Comparison of ENCODE assay signal across 12 cellular contexts in genomic region chr10:78041170-78042057, GRCh38. TPM values are rescaled to one million over a fixed set of nuclear protein-coding genes. Genes with fewer than 3 reads are reported as not detected.
DNase-seq lines count a peak whose midpoint lies in the region; ATAC-seq and TF ChIP-seq lines count a peak whose summit lies in the region.
"Had no signal": no experiment of that assay in that cellular context is flagged by ENCODE, and none has a peak within 500 bp of the region (broad histone marks: within the 10 kb centered on the region; RNA-seq: fewer than 3 reads in every experiment).

No MANE protein-coding gene starts in this region.

- H3K4me3 Mint-ChIP-seq in activated CD4-positive, alpha-beta memory T cell treated with anti-CD3 and anti-CD28 coated beads for 36 hours = no peak overlapping the region
- no peak overlapping the region for H3K4me3 Mint-ChIP-seq in activated CD4-positive, alpha-beta memory T cell treated with anti-CD3 and anti-CD28 coated beads, Interleukin-2, amount 10 ng/mL, durations not matched to agents 7 days and 5 days
- peak overlapping the region; percentile 63 for H3K4me3 Mint-ChIP-seq in activated naive CD8-positive, alpha-beta T cell treated with anti-CD3 and anti-CD28 coated beads, Interleukin-2, amount 50 U/mL, for 24 hours
- no peak overlapping the region for H3K4me3 Mint-ChIP-seq in osteocyte (ENCODE audit: unreplicated experiment)

- H3K27ac ChIP-seq in HUES6 (ENCODE audit: low read depth, low read length) = peak overlapping the region; percentile 60; the same call in 1 of the 2 replicates
- H3K27ac ChIP-seq: breast epithelium, SJSA1 had no signal

- CTCF ChIA-PET in activated CD4-positive, alpha-beta memory T cell treated with anti-CD3 and anti-CD28 coated beads for 36 hours (lab: Charles Lee) = no interaction called here
- CTCF ChIA-PET in activated CD4-positive, alpha-beta memory T cell treated with anti-CD3 and anti-CD28 coated beads, Interleukin-2, amount 10 ng/mL, durations not matched to agents 7 days and 5 days (lab: Charles Lee) = interaction anchor here (1.3 kb wide), 1 partner anchor 8 kb away, joined by 3 read pairs; the partner anchor contains the start of gene RPS24

- TF ChIP-seq CTCF in osteocyte (IDR thresholded peaks at IDR 0.05) = no peak

- DNase-seq in activated CD4-positive, alpha-beta memory T cell treated with anti-CD3 and anti-CD28 coated beads for 36 hours = no peak
- no peak for DNase-seq in activated CD4-positive, alpha-beta memory T cell treated with anti-CD3 and anti-CD28 coated beads, Interleukin-2, amount 10 ng/mL, durations not matched to agents 7 days and 5 days
- DNase-seq in activated naive CD8-positive, alpha-beta T cell treated with anti-CD3 and anti-CD28 coated beads, Interleukin-2, amount 50 U/mL, for 24 hours = no peak
- DNase-seq in osteocyte (ENCODE audit: extremely low spot score, unreplicated experiment) = no peak
- DNase-seq in sciatic nerve (ENCODE audit: low spot score) = no peak
- DNase-seq in left cardiac atrium = no peak
- DNase-seq: NCI-H524, spleen had no signal

- no peak overlapping the region for H3K4me3 ChIP-seq in HUES6 (ENCODE audit: low read depth, low read length)
- H3K4me3 ChIP-seq: breast epithelium, SJSA1, spleen had no signal

- H3K9me3 ChIP-seq in HUES6 (ENCODE audit: control insufficient read depth, insufficient read depth, low read depth, low read length) = no peaks in the 10 kb centered on the region
- H3K9me3 ChIP-seq: breast epithelium, SJSA1, spleen had no signal

- H3K36me3 Mint-ChIP-seq in activated CD4-positive, alpha-beta memory T cell treated with anti-CD3 and anti-CD28 coated beads for 36 hours = peaks cover 56% of the 10 kb centered on the region
- peaks cover 64% of the 10 kb centered on the region for H3K36me3 Mint-ChIP-seq in activated CD4-positive, alpha-beta memory T cell treated with anti-CD3 and anti-CD28 coated beads, Interleukin-2, amount 10 ng/mL, durations not matched to agents 7 days and 5 days (ENCODE audit: low read depth)
- peaks cover 62% of the 10 kb centered on the region for H3K36me3 Mint-ChIP-seq in activated naive CD8-positive, alpha-beta T cell treated with anti-CD3 and anti-CD28 coated beads, Interleukin-2, amount 50 U/mL, for 24 hours (ENCODE audit: low read depth)
- peaks cover 41% of the 10 kb centered on the region for H3K36me3 Mint-ChIP-seq in osteocyte (ENCODE audit: unreplicated experiment)

- no peaks in the 10 kb centered on the region for H3K27me3 ChIP-seq in HUES6 (ENCODE audit: control insufficient read depth, insufficient read depth, low read length)
- H3K27me3 ChIP-seq: breast epithelium, SJSA1, spleen had no signal

- intact Hi-C loops in activated CD4-positive, alpha-beta memory T cell treated with anti-CD3 and anti-CD28 coated beads for 36 hours (cut with micrococcal nuclease) = loop anchor here (10.0 kb wide), 1 partner anchor 723 kb away; no protein-coding TSS in a partner anchor
- intact Hi-C loops in sciatic nerve (cut with DNase I) = no loop called here
- intact Hi-C loops in left cardiac atrium (cut with DNase I) = loop anchor here in 1 of 2 donors (10.0 kb wide), 1 partner anchor 613 kb away; no protein-coding TSS in a partner anchor

- H3K27ac Mint-ChIP-seq in activated CD4-positive, alpha-beta memory T cell treated with anti-CD3 and anti-CD28 coated beads for 36 hours = peak overlapping the region; percentile 29
- H3K27ac Mint-ChIP-seq in activated CD4-positive, alpha-beta memory T cell treated with anti-CD3 and anti-CD28 coated beads, Interleukin-2, amount 10 ng/mL, durations not matched to agents 7 days and 5 days = no peak overlapping the region
- H3K27ac Mint-ChIP-seq in activated naive CD8-positive, alpha-beta T cell treated with anti-CD3 and anti-CD28 coated beads, Interleukin-2, amount 50 U/mL, for 24 hours = peak overlapping the region; percentile 79
- H3K27ac Mint-ChIP-seq in osteocyte (ENCODE audit: unreplicated experiment) = peak overlapping the region; percentile 46

- H3K9me3 Mint-ChIP-seq in activated CD4-positive, alpha-beta memory T cell treated with anti-CD3 and anti-CD28 coated beads for 36 hours = no peaks in the 10 kb centered on the region
- H3K9me3 Mint-ChIP-seq in activated CD4-positive, alpha-beta memory T cell treated with anti-CD3 and anti-CD28 coated beads, Interleukin-2, amount 10 ng/mL, durations not matched to agents 7 days and 5 days = no peaks in the 10 kb centered on the region
- H3K9me3 Mint-ChIP-seq in activated naive CD8-positive, alpha-beta T cell treated with anti-CD3 and anti-CD28 coated beads, Interleukin-2, amount 50 U/mL, for 24 hours = no peaks in the 10 kb centered on the region
- H3K9me3 Mint-ChIP-seq in osteocyte (ENCODE audit: unreplicated experiment) = no peaks in the 10 kb centered on the region

- H3K27me3 Mint-ChIP-seq in activated CD4-positive, alpha-beta memory T cell treated with anti-CD3 and anti-CD28 coated beads for 36 hours = no peaks in the 10 kb centered on the region
- no peaks in the 10 kb centered on the region for H3K27me3 Mint-ChIP-seq in activated CD4-positive, alpha-beta memory T cell treated with anti-CD3 and anti-CD28 coated beads, Interleukin-2, amount 10 ng/mL, durations not matched to agents 7 days and 5 days
- H3K27me3 Mint-ChIP-seq in activated naive CD8-positive, alpha-beta T cell treated with anti-CD3 and anti-CD28 coated beads, Interleukin-2, amount 50 U/mL, for 24 hours = no peaks in the 10 kb centered on the region
- H3K27me3 Mint-ChIP-seq in osteocyte (ENCODE audit: unreplicated experiment) = no peaks in the 10 kb centered on the region

- POLR2A ChIA-PET in activated CD4-positive, alpha-beta memory T cell treated with anti-CD3 and anti-CD28 coated beads for 36 hours (lab: Charles Lee) = interaction anchor here (0.7 kb wide), 1 partner anchor 1124 kb away, joined by 3 read pairs; no protein-coding TSS in a partner anchor
- POLR2A ChIA-PET in activated CD4-positive, alpha-beta memory T cell treated with anti-CD3 and anti-CD28 coated beads, Interleukin-2, amount 10 ng/mL, durations not matched to agents 7 days and 5 days (lab: Charles Lee) = interaction anchor here (1.7 kb wide), 1 partner anchor 12 kb away, joined by 6 read pairs; the partner anchor contains the start of gene POLR3A

- peaks cover 72% of the 10 kb centered on the region for H3K4me1 Mint-ChIP-seq in activated CD4-positive, alpha-beta memory T cell treated with anti-CD3 and anti-CD28 coated beads for 36 hours (ENCODE audit: low read depth)
- H3K4me1 Mint-ChIP-seq in activated CD4-positive, alpha-beta memory T cell treated with anti-CD3 and anti-CD28 coated beads, Interleukin-2, amount 10 ng/mL, durations not matched to agents 7 days and 5 days = peaks cover 68% of the 10 kb centered on the region
- H3K4me1 Mint-ChIP-seq in activated naive CD8-positive, alpha-beta T cell treated with anti-CD3 and anti-CD28 coated beads, Interleukin-2, amount 50 U/mL, for 24 hours = peaks cover 72% of the 10 kb centered on the region
- H3K4me1 Mint-ChIP-seq in osteocyte (ENCODE audit: unreplicated experiment) = peaks cover 44% of the 10 kb centered on the region

- peak; percentile 9 for ATAC-seq in activated naive CD8-positive, alpha-beta T cell treated with anti-CD3 and anti-CD28 coated beads, Interleukin-2, amount 50 U/mL, for 24 hours
- ATAC-seq in sciatic nerve (no peak), left cardiac atrium (no peak), GM21381 (IDR thresholded peaks at IDR 0.05; ENCODE audit: unreplicated experiment) (no peak)

- peaks cover 64% of the 10 kb centered on the region for H3K36me3 ChIP-seq in HUES6 (ENCODE audit: control insufficient read depth, insufficient read depth, low read length)

- peaks cover 47% of the 10 kb centered on the region for H3K4me1 ChIP-seq in HUES6 (ENCODE audit: control insufficient read depth, insufficient read depth, low read length)
- H3K4me1 ChIP-seq: SJSA1 had no signal

- H3K9ac ChIP-seq in HUES6 (ENCODE audit: low read length) = no peak overlapping the region

RNA-seq across cellular contexts. Expression of gene RPS24, which starts 7.8 kb away (rescaled TPM):
- total RNA-seq in activated CD4-positive, alpha-beta memory T cell treated with anti-CD3 and anti-CD28 coated beads for 36 hours = 1,000 to 10,000 TPM; 1,680 to 1,722 TPM
- 1,000 to 10,000 TPM; 1,304 to 1,323 TPM for total RNA-seq in activated CD4-positive, alpha-beta memory T cell treated with anti-CD3 and anti-CD28 coated beads, Interleukin-2, amount 10 ng/mL, durations not matched to agents 7 days and 5 days
- total RNA-seq in osteocyte (1,006 and 1,022 TPM in 2 replicates), sciatic nerve (1,000 TPM), left cardiac atrium (100 to 1,000 TPM; 889 to 894 TPM)

RNA-seq across cellular contexts. Expression of gene POLR3A, which starts 12.1 kb away (rescaled TPM):
- 10 to 100 TPM; 16.6 to 17.0 TPM for total RNA-seq in activated CD4-positive, alpha-beta memory T cell treated with anti-CD3 and anti-CD28 coated beads for 36 hours
- total RNA-seq in activated CD4-positive, alpha-beta memory T cell treated with anti-CD3 and anti-CD28 coated beads, Interleukin-2, amount 10 ng/mL, durations not matched to agents 7 days and 5 days = 10 to 100 TPM; 16.6 to 16.8 TPM
- total RNA-seq in osteocyte (16.6 and 19.5 TPM in 2 replicates), sciatic nerve (12.6 TPM), left cardiac atrium (10 to 100 TPM in 1 of 2 donors, 1 to 10 TPM in 1; 9.7 to 10.2 TPM)
